ENCODE assay signal across 8 cellular contexts in the genomic region with DNA sequence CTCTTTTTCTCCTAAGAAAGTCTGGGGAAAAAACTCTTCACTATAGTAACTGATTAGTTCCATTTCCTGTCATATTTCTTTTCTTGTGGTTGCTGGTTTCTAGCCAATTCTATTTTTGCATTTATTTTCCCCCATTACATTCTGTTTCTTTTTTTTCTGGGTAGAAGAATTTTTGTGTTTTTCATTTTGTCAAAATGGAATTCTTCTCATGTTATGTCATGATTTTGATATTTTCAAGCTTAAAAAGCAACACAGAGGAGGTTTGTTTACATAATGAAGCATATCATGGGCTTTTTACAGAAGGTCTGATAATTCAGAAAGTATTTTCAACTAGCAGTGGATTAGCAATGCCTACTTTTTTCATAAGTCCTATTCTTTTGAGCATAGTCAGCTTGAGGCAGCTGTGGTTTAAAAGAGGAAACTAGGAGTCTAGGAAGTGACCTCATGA.
DNase-seq lines count a peak whose midpoint lies in the region; ATAC-seq, FAIRE-seq and TF ChIP-seq lines count a peak whose summit lies in the region.

No MANE protein-coding gene starts in this region.

- H3K27ac ChIP-seq in kidney (ENCODE audit: low read depth in 2 of 2, low read length in 2 of 2) (peak overlapping the region in 1 of 2 donors; percentile 20), WERI-Rb-1 (no peak overlapping the region)

- DNase-seq in AG04449 (ENCODE audit: low read depth, low spot score) (peak; percentile 82), H54 (ENCODE audit: insufficient read length, low spot score) (peak; percentile 9), SKM-1 treated with dmso at 0.1 percent for 144 hours (lab: John Stamatoyannopoulos, UW; ENCODE audit: unreplicated experiment) (peak; percentile 33), kidney (no peak), SHP77 (lab: John Stamatoyannopoulos, UW) (no peak), WERI-Rb-1 (no peak)
- DNase-seq in activated CD4-positive, CD25-positive, alpha-beta regulatory T cell treated with anti-CD3 and anti-CD28 coated beads, Interleukin-2, amount 50 U/mL, for 72 hours, result no peak

- FAIRE-seq in H54 (lab: Jason Lieb, UNC) (peak; percentile 79), kidney (lab: Jason Lieb, UNC) (peak; percentile 90)

- H3K9me3 ChIP-seq in kidney (ENCODE audit: control insufficient read depth in 1 of 2, low read length in 2 of 2) (no peaks in the 10 kb centered on the region), WERI-Rb-1 (ENCODE audit: severe bottlenecking) (no peaks in the 10 kb centered on the region)

- H3K36me3 ChIP-seq in kidney (ENCODE audit: control insufficient read depth in 1 of 2, insufficient read depth in 2 of 2, low read length in 2 of 2), result no peaks in the 10 kb centered on the region
- H3K36me3 ChIP-seq in WERI-Rb-1, result no peaks in the 10 kb centered on the region

- intact Hi-C loops in kidney (cut with DNase I), result no loop called here

- no peak for ATAC-seq in GM19035 (IDR thresholded peaks at IDR 0.05; ENCODE audit: unreplicated experiment)

- CTCF ChIA-PET in AG04449 (lab: Yijun Ruan, JAX), result interaction anchor here (2.8 kb wide), 1 partner anchor 101 kb away, joined by 6 read pairs; no protein-coding TSS in a partner anchor

- POLR2A ChIA-PET in AG04449 (lab: Yijun Ruan, JAX), result interaction anchor here (0.8 to 2.5 kb wide), 3 partner anchors 13 to 52 kb away, joined by 3 to 7 read pairs (median 4); no protein-coding TSS in a partner anchor

- H3K4me1 ChIP-seq in kidney (ENCODE audit: control insufficient read depth in 1 of 2, insufficient read depth in 1 of 2, low read depth in 1 of 2, low read length in 2 of 2), result peaks cover 0 to 3% of the 10 kb centered on the region in 2 donors

- TF ChIP-seq CTCF in AG04449 (IDR thresholded peaks at IDR 0.05; ENCODE audit: insufficient read depth, low read length, missing control alignments) (no peak), kidney (IDR thresholded peaks at IDR 0.05; ENCODE audit: borderline replicate concordance, extremely low read depth, insufficient read depth) (no peak), WERI-Rb-1 (IDR thresholded peaks at IDR 0.05; ENCODE audit: low read depth, low read length) (no peak)

- H3K27me3 ChIP-seq in WERI-Rb-1 (ENCODE audit: insufficient read depth, low read depth, severe bottlenecking), result no peaks in the 10 kb centered on the region

- no peak overlapping the region for H3K4me3 ChIP-seq in AG04449 (ENCODE audit: low read depth, low read length)
- H3K4me3 ChIP-seq in kidney (ENCODE audit: low read length in 2 of 2), result no peak overlapping the region
- no peak overlapping the region for H3K4me3 ChIP-seq in WERI-Rb-1 (ENCODE audit: low read depth, low read length)

- H3K9ac ChIP-seq in kidney (ENCODE audit: low read length in 2 of 2), result no peak overlapping the region

- TF ChIP-seq POLR2A in H54 (IDR thresholded peaks at IDR 0.05; ENCODE audit: low read depth, low read length), result no peak

Comparison
In these comparisons a context has a peak if more than half of its experiments do, and no peak if none do; other contexts are left out.
1. DNase-seq: peak in AG04449 (single experiment), H54 (single experiment) and SKM-1 treated with dmso at 0.1 percent for 144 hours (single experiment); none in kidney (single experiment), SHP77 (0 of 2), WERI-Rb-1 (single experiment) and activated CD4-positive, CD25-positive, alpha-beta regulatory T cell treated with anti-CD3 and anti-CD28 coated beads, Interleukin-2, amount 50 U/mL, for 72 hours (single experiment).